In genomic region chr15:40955930-40956542, GRCh38 we compare ENCODE assay signal across 12 cellular contexts. TPM values are rescaled to one million over a fixed set of nuclear protein-coding genes. Genes with fewer than 3 reads are reported as not detected.
DNase-seq lines count a peak whose midpoint lies in the region; ATAC-seq and TF ChIP-seq lines count a peak whose summit lies in the region.
"Had no signal": no experiment of that assay in that cellular context is flagged by ENCODE, and none has a peak within 500 bp of the region (broad histone marks: within the 10 kb centered on the region; RNA-seq: fewer than 3 reads in every experiment).

No MANE protein-coding gene starts in this region.

- H3K36me3 Mint-ChIP-seq in CD4-positive, alpha-beta T cell (ENCODE audit: low read depth) = peaks cover 9% of the 10 kb centered on the region
- H3K36me3 Mint-ChIP-seq in activated T-helper 2 cell treated with anti-CD3 and anti-CD28 coated beads, Interferon-gamma antibody, Interleukin-2, Interleukin-4, amounts not matched to agents 10 μg/mL and 5 μg/mL and 100 μg/mL, durations not matched to agents 14 hours and 24 hours and 36 hours (ENCODE audit: low read depth) = peaks cover 10% of the 10 kb centered on the region
- peaks cover 2% of the 10 kb centered on the region for H3K36me3 Mint-ChIP-seq in mesothelial cell of epicardium
- no peaks in the 10 kb centered on the region for H3K36me3 Mint-ChIP-seq in naive thymus-derived CD8-positive, alpha-beta T cell
- no peaks in the 10 kb centered on the region for H3K36me3 Mint-ChIP-seq in stimulated activated memory B cell treated with anti-CD40 and anti-IgM and Interleukin-4, amounts not matched to agents 10 μg/mL and 1 μg/mL and 100 μg/mL, for 72 hours
- H3K36me3 Mint-ChIP-seq: naive B cell had no signal

- H3K9me3 ChIP-seq in CD4-positive, alpha-beta T cell (ENCODE audit: control insufficient read depth, low read length) = no peaks in the 10 kb centered on the region

- no peak for ATAC-seq in CD4-positive, alpha-beta T cell (ENCODE audit: poor library complexity)
- ATAC-seq in HG03520 (IDR thresholded peaks at IDR 0.05; ENCODE audit: unreplicated experiment) = no peak
- ATAC-seq in naive thymus-derived CD8-positive, alpha-beta T cell = no peak
- no peak for ATAC-seq in stimulated activated memory B cell treated with anti-CD40 and anti-IgM and Interleukin-4, amounts not matched to agents 10 μg/mL and 1 μg/mL and 100 μg/mL, for 72 hours

- no peak overlapping the region for H3K27ac Mint-ChIP-seq in CD4-positive, alpha-beta T cell
- H3K27ac Mint-ChIP-seq in activated T-helper 2 cell treated with anti-CD3 and anti-CD28 coated beads, Interferon-gamma antibody, Interleukin-2, Interleukin-4, amounts not matched to agents 10 μg/mL and 5 μg/mL and 100 μg/mL, durations not matched to agents 14 hours and 24 hours and 36 hours = no peak overlapping the region
- H3K27ac Mint-ChIP-seq in mesothelial cell of epicardium = no peak overlapping the region
- peak overlapping the region in 1 of 10 donors; percentile 13 for H3K27ac Mint-ChIP-seq in naive thymus-derived CD8-positive, alpha-beta T cell
- H3K27ac Mint-ChIP-seq in stimulated activated memory B cell treated with anti-CD40 and anti-IgM and Interleukin-4, amounts not matched to agents 10 μg/mL and 1 μg/mL and 100 μg/mL, for 72 hours = no peak overlapping the region
- H3K27ac Mint-ChIP-seq: naive B cell had no signal

- H3K27ac ChIP-seq in CD4-positive, alpha-beta T cell (ENCODE audit: low read depth, low read length) = no peak overlapping the region

- POLR2A ChIA-PET in CD4-positive, alpha-beta T cell (lab: Charles Lee) = no interaction called here
- POLR2A ChIA-PET in naive thymus-derived CD8-positive, alpha-beta T cell (lab: Charles Lee) = interaction anchor here (0.9 kb wide), 1 partner anchor 48 kb away, joined by 3 read pairs; no protein-coding TSS in a partner anchor

- DNase-seq in A172 (ENCODE audit: low spot score) = peak; percentile 32
- no peak for DNase-seq in CD4-positive, alpha-beta T cell
- no peak for DNase-seq in activated T-helper 2 cell treated with anti-CD3 and anti-CD28 coated beads, Interferon-gamma antibody, Interleukin-2, Interleukin-4, amounts not matched to agents 10 μg/mL and 5 μg/mL and 100 μg/mL, durations not matched to agents 14 hours and 24 hours and 36 hours (ENCODE audit: low spot score)
- no peak for DNase-seq in mesothelial cell of epicardium (ENCODE audit: low spot score in 2 of 2, unreplicated experiment in 2 of 2)
- no peak for DNase-seq in naive thymus-derived CD8-positive, alpha-beta T cell
- no peak for DNase-seq in mesenteric fat pad (ENCODE audit: low spot score)
- DNase-seq: activated CD4-positive, CD25-positive, alpha-beta regulatory T cell treated with anti-CD3 and anti-CD28 coated beads, Interleukin-2, amount 50 U/mL, for 72 hours; KBM-7; naive B cell; stimulated activated naive CD4-positive, alpha-beta T cell treated with Interleukin-2 at 50 U/mL for 16 hours had no signal

- H3K4me1 Mint-ChIP-seq in CD4-positive, alpha-beta T cell (ENCODE audit: low read depth) = peaks cover 10% of the 10 kb centered on the region
- peaks cover 29% of the 10 kb centered on the region for H3K4me1 Mint-ChIP-seq in activated T-helper 2 cell treated with anti-CD3 and anti-CD28 coated beads, Interferon-gamma antibody, Interleukin-2, Interleukin-4, amounts not matched to agents 10 μg/mL and 5 μg/mL and 100 μg/mL, durations not matched to agents 14 hours and 24 hours and 36 hours (ENCODE audit: low read depth)
- H3K4me1 Mint-ChIP-seq in mesothelial cell of epicardium = peaks cover 15% of the 10 kb centered on the region
- H3K4me1 Mint-ChIP-seq in naive thymus-derived CD8-positive, alpha-beta T cell = peaks cover 8 to 23% (median 15%) of the 10 kb centered on the region in 4 donors
- H3K4me1 Mint-ChIP-seq in stimulated activated memory B cell treated with anti-CD40 and anti-IgM and Interleukin-4, amounts not matched to agents 10 μg/mL and 1 μg/mL and 100 μg/mL, for 72 hours = peaks cover 32% of the 10 kb centered on the region

- TF ChIP-seq CTCF in CD4-positive, alpha-beta T cell (IDR thresholded peaks at IDR 0.05) = no peak
- TF ChIP-seq CTCF in mesothelial cell of epicardium (IDR thresholded peaks at IDR 0.05; ENCODE audit: unreplicated experiment) = no peak

- no peaks in the 10 kb centered on the region for H3K27me3 Mint-ChIP-seq in CD4-positive, alpha-beta T cell
- no peaks in the 10 kb centered on the region for H3K27me3 Mint-ChIP-seq in activated T-helper 2 cell treated with anti-CD3 and anti-CD28 coated beads, Interferon-gamma antibody, Interleukin-2, Interleukin-4, amounts not matched to agents 10 μg/mL and 5 μg/mL and 100 μg/mL, durations not matched to agents 14 hours and 24 hours and 36 hours (ENCODE audit: low read depth)
- H3K27me3 Mint-ChIP-seq in mesothelial cell of epicardium (ENCODE audit: low read depth) = peaks cover 14% of the 10 kb centered on the region
- H3K27me3 Mint-ChIP-seq in naive thymus-derived CD8-positive, alpha-beta T cell = peaks cover 0 to 2% (median 0%) of the 10 kb centered on the region in 5 donors
- H3K27me3 Mint-ChIP-seq in stimulated activated memory B cell treated with anti-CD40 and anti-IgM and Interleukin-4, amounts not matched to agents 10 μg/mL and 1 μg/mL and 100 μg/mL, for 72 hours = no peaks in the 10 kb centered on the region
- H3K27me3 Mint-ChIP-seq: naive B cell had no signal

- peak overlapping the region; percentile 73 for H3K4me3 Mint-ChIP-seq in CD4-positive, alpha-beta T cell
- peak overlapping the region; percentile 20 for H3K4me3 Mint-ChIP-seq in activated T-helper 2 cell treated with anti-CD3 and anti-CD28 coated beads, Interferon-gamma antibody, Interleukin-2, Interleukin-4, amounts not matched to agents 10 μg/mL and 5 μg/mL and 100 μg/mL, durations not matched to agents 14 hours and 24 hours and 36 hours (ENCODE audit: low read depth)
- peak overlapping the region; percentile 16 for H3K4me3 Mint-ChIP-seq in mesothelial cell of epicardium
- H3K4me3 Mint-ChIP-seq in naive thymus-derived CD8-positive, alpha-beta T cell = peak overlapping the region in 2 of 10 donors; percentile 33 to 62
- no peak overlapping the region for H3K4me3 Mint-ChIP-seq in stimulated activated memory B cell treated with anti-CD40 and anti-IgM and Interleukin-4, amounts not matched to agents 10 μg/mL and 1 μg/mL and 100 μg/mL, for 72 hours

- H3K27me3 ChIP-seq in CD4-positive, alpha-beta T cell (ENCODE audit: control insufficient read depth, insufficient read depth, low read length) = no peaks in the 10 kb centered on the region

- no peaks in the 10 kb centered on the region for H3K9me3 Mint-ChIP-seq in CD4-positive, alpha-beta T cell
- H3K9me3 Mint-ChIP-seq in activated T-helper 2 cell treated with anti-CD3 and anti-CD28 coated beads, Interferon-gamma antibody, Interleukin-2, Interleukin-4, amounts not matched to agents 10 μg/mL and 5 μg/mL and 100 μg/mL, durations not matched to agents 14 hours and 24 hours and 36 hours = no peaks in the 10 kb centered on the region
- no peaks in the 10 kb centered on the region for H3K9me3 Mint-ChIP-seq in mesothelial cell of epicardium
- no peaks in the 10 kb centered on the region for H3K9me3 Mint-ChIP-seq in naive thymus-derived CD8-positive, alpha-beta T cell
- H3K9me3 Mint-ChIP-seq in stimulated activated memory B cell treated with anti-CD40 and anti-IgM and Interleukin-4, amounts not matched to agents 10 μg/mL and 1 μg/mL and 100 μg/mL, for 72 hours = no peaks in the 10 kb centered on the region
- H3K9me3 Mint-ChIP-seq: naive B cell had no signal

- CTCF ChIA-PET in CD4-positive, alpha-beta T cell (lab: Charles Lee) = interaction anchor here (1.2 kb wide), 1 partner anchor 13 kb away, joined by 3 read pairs; no protein-coding TSS in a partner anchor

- intact Hi-C loops in CD4-positive, alpha-beta T cell (cut with DNase I, micrococcal nuclease) = loop anchor here in 1 of 2 experiments (10.0 kb wide), 3 partner anchors 51 to 449 kb away; partner anchors contain the start of genes KNL1 and NDUFAF1
- intact Hi-C loops in activated T-helper 2 cell treated with anti-CD3 and anti-CD28 coated beads, Interferon-gamma antibody, Interleukin-2, Interleukin-4, amounts not matched to agents 10 μg/mL and 5 μg/mL and 100 μg/mL, durations not matched to agents 14 hours and 24 hours and 36 hours (cut with micrococcal nuclease) = no loop called here

RNA-seq across cellular contexts. Expression of gene CHAC1, which starts 2.8 kb away (rescaled TPM):
- total RNA-seq in A172 (2014; rRNA removed; shearing (Covaris generic)) = 4.7 and 5.8 TPM in 2 replicates
- total RNA-seq in CD4-positive, alpha-beta T cell = under 1 TPM; 0.42 to 0.47 TPM
- 3.6 and 4.5 TPM in 2 replicates for total RNA-seq in activated T-helper 2 cell treated with anti-CD3 and anti-CD28 coated beads, Interferon-gamma antibody, Interleukin-2, Interleukin-4, amounts not matched to agents 10 μg/mL and 5 μg/mL and 100 μg/mL, durations not matched to agents 14 hours and 24 hours and 36 hours
- 2.7 to 3.2 TPM (median 3.1 TPM) in 3 replicates for total RNA-seq in mesothelial cell of epicardium
- 1 to 10 TPM; 8.9 to 9.2 TPM for total RNA-seq in naive thymus-derived CD8-positive, alpha-beta T cell
- not detected for polyA plus RNA-seq in naive thymus-derived CD8-positive, alpha-beta T cell
- 2.4 TPM for total RNA-seq in mesenteric fat pad

RNA-seq across cellular contexts. Expression of gene DLL4, which starts 26.9 kb away (rescaled TPM):
- not detected in 2 replicates for total RNA-seq in A172 (2014; rRNA removed; shearing (Covaris generic))
- total RNA-seq in CD4-positive, alpha-beta T cell = under 1 TPM; 0.11 to 0.14 TPM
- 0.14 and 0.37 TPM in 2 replicates for total RNA-seq in activated T-helper 2 cell treated with anti-CD3 and anti-CD28 coated beads, Interferon-gamma antibody, Interleukin-2, Interleukin-4, amounts not matched to agents 10 μg/mL and 5 μg/mL and 100 μg/mL, durations not matched to agents 14 hours and 24 hours and 36 hours
- total RNA-seq in mesothelial cell of epicardium (0.20 to 0.31 TPM (median 0.24 TPM) in 3 replicates), mesenteric fat pad (15.2 TPM)
- under 1 TPM in 1 of 2 experiments, not detected in 1; 0.16 TPM for total RNA-seq in naive thymus-derived CD8-positive, alpha-beta T cell
- polyA plus RNA-seq in naive thymus-derived CD8-positive, alpha-beta T cell = not detected

Comparison
In these comparisons a context has a peak if more than half of its experiments do, and no peak if none do; other contexts are left out.
1. RNA of gene DLL4, which starts 26.9 kb away (total RNA-seq): 15.2 TPM in mesenteric fat pad (single experiment); 0.14 to 0.37 TPM in activated T-helper 2 cell treated with anti-CD3 and anti-CD28 coated beads, Interferon-gamma antibody, Interleukin-2, Interleukin-4, amounts not matched to agents 10 μg/mL and 5 μg/mL and 100 μg/mL, durations not matched to agents 14 hours and 24 hours and 36 hours, 0.20 to 0.31 TPM in mesothelial cell of epicardium, 0.16 TPM in naive thymus-derived CD8-positive, alpha-beta T cell, 0.11 to 0.14 TPM in CD4-positive, alpha-beta T cell and not detected in A172; every median in the first group is over 10 times any median in the second.